In genomic region chr21:33948096-33948950, GRCh38 we compare ENCODE assay signal across 8 cellular contexts. TPM values are rescaled to one million over a fixed set of nuclear protein-coding genes. Genes with fewer than 3 reads are reported as not detected.
DNase-seq lines count a peak whose midpoint lies in the region; TF ChIP-seq lines count a peak whose summit lies in the region.

No MANE protein-coding gene starts in this region.

- CTCF ChIA-PET in GM10248 (lab: Yijun Ruan, JAX): interaction anchor here (0.9 to 5.3 kb wide), 9 partner anchors 10 to 399 kb away, joined by 3 to 31 read pairs (median 4); no protein-coding TSS in a partner anchor

- peak overlapping the region; percentile 35 to 54 for H3K4me3 ChIP-seq in ascending aorta
- H3K4me3 ChIP-seq in skin epidermis: peak overlapping the region in 3 of 7 experiments; percentile 7 to 15 (median 12)

- intact Hi-C loops in ascending aorta (cut with DNase I): loop anchor here (1.0 kb wide), 1 partner anchor 20 kb away; no protein-coding TSS in a partner anchor

- H3K27me3 Mint-ChIP-seq in HFFc6 (ENCODE audit: insufficient read depth): peaks cover 3% of the 10 kb centered on the region; the same call in 1 of the 2 replicates

- H3K4me3 Mint-ChIP-seq in HFFc6: peak overlapping the region; percentile 85

- peaks cover 5 to 12% of the 10 kb centered on the region in 2 donors for H3K4me1 ChIP-seq in ascending aorta

- peaks cover 10% of the 10 kb centered on the region; the same call in 1 of the 2 replicates for H3K36me3 Mint-ChIP-seq in HFFc6 (ENCODE audit: low read depth)

- H3K9me3 Mint-ChIP-seq in HFFc6: no peaks in the 10 kb centered on the region

- peaks cover 41% of the 10 kb centered on the region for H3K4me1 Mint-ChIP-seq in HFFc6 (ENCODE audit: low read depth)

- H3K9me3 ChIP-seq in ascending aorta: no peaks in the 10 kb centered on the region

- H3K27me3 ChIP-seq in ascending aorta: no peaks in the 10 kb centered on the region

- peak overlapping the region; percentile 87 for H3K27ac Mint-ChIP-seq in HFFc6

- peak overlapping the region; percentile 51 to 64 for H3K27ac ChIP-seq in ascending aorta
- H3K27ac ChIP-seq in skin epidermis: peak overlapping the region; percentile 20 to 96 (median 82)

- no peaks in the 10 kb centered on the region for H3K36me3 ChIP-seq in ascending aorta

- POLR2A ChIA-PET in GM10248 (lab: Yijun Ruan, JAX): interaction anchor here (0.5 to 2.0 kb wide), 7 partner anchors 24 to 934 kb away, joined by 3 to 8 read pairs (median 5); partner anchors contain the start of genes MRPS6 and SLC5A3

- TF ChIP-seq CTCF in GM10248 (IDR thresholded peaks at IDR 0.05; ENCODE audit: control extremely low read depth, extremely low read depth, low read depth, missing control alignments): no peak
- no peak for TF ChIP-seq CTCF in HFFc6 (IDR thresholded peaks at IDR 0.05)
- no peak for TF ChIP-seq CTCF in ascending aorta (IDR thresholded peaks at IDR 0.05)

- DNase-seq in GM10248 (ENCODE audit: extremely low spot score) (peak; percentile 62), HFFc6 (peak; percentile 66), NCI-H128 (lab: John Stamatoyannopoulos, UW; ENCODE audit: unreplicated experiment) (peak; percentile 85), T-helper 2 cell (peak; percentile 45 to 99 (median 75)), ascending aorta (ENCODE audit: low spot score in 2 of 2) (peak; percentile 38 to 80), iPS DF 19.7 (ENCODE audit: low read depth, low spot score) (peak; percentile 70), mesenteric fat pad (ENCODE audit: low spot score) (no peak)

RNA-seq across cellular contexts. Expression of gene ATP5PO, which starts 32.7 kb away (rescaled TPM):
- total RNA-seq in HFFc6 (2021; fragmentation: NEBNext Ultra II Directional; extraction: Animal tissue kit (Norgen Biotek cat#: 25700)): 100 to 1,000 TPM; 175 to 206 (median 192) TPM
- total RNA-seq in ascending aorta (62.5 TPM), mesenteric fat pad (171 TPM)
